9 cellular contexts compared by ENCODE assay signal in genomic region chr18:79588636-79589481, GRCh38.
DNase-seq lines count a peak whose midpoint lies in the region; ATAC-seq and TF ChIP-seq lines count a peak whose summit lies in the region.
"Had no signal": no experiment of that assay in that cellular context is flagged by ENCODE, and none has a peak within 500 bp of the region (broad histone marks: within the 10 kb centered on the region; RNA-seq: fewer than 3 reads in every experiment).

No MANE protein-coding gene starts in this region.

- ATAC-seq in Right ventricle myocardium superior (ENCODE audit: poor library complexity) (peak; percentile 92), GM18868 (IDR thresholded peaks at IDR 0.05; ENCODE audit: unreplicated experiment) (no peak), HG03045 (IDR thresholded peaks at IDR 0.05; ENCODE audit: unreplicated experiment) (no peak)
- no peak for ATAC-seq in effector memory CD8-positive, alpha-beta T cell (replicated peaks)

- H3K4me2 ChIP-seq in BLaER1 treated with 17β-estradiol and CSF1 and Interleukin-3, amounts not matched to agents 10 nM and 100 nM = peak overlapping the region; percentile 9 to 76 (median 58); a peak in 21 of 22 replicates
- H3K4me2 ChIP-seq in SK-N-SH (no peak overlapping the region), trophoblast cell (ENCODE audit: low read length) (no peak overlapping the region)

- TF ChIP-seq CTCF in SK-N-SH (IDR thresholded peaks at IDR 0.05) = no peak

- peak overlapping the region; percentile 29 for H4K8ac ChIP-seq in trophoblast cell (ENCODE audit: low read depth, low read length)

- intact Hi-C loops in Right ventricle myocardium superior (cut with DNase I) = no loop called here

- H3K4me1 ChIP-seq in BLaER1 treated with 17β-estradiol and CSF1 and Interleukin-3, amounts not matched to agents 10 nM and 100 nM = peaks cover 23 to 61% (median 53%) of the 10 kb centered on the region in 10 experiments; a peak in 18 of 20 replicates
- no peaks in the 10 kb centered on the region for H3K4me1 ChIP-seq in SK-N-SH (ENCODE audit: control insufficient read depth in 1 of 2, insufficient read depth in 2 of 2, low read depth in 1 of 2, low read length in 1 of 2)
- H3K4me1 ChIP-seq in trophoblast cell (ENCODE audit: control insufficient read depth in 1 of 2, insufficient read depth in 2 of 2, low read length in 2 of 2) = peaks cover 12 to 14% of the 10 kb centered on the region in 2 experiments

- H3K4me1 Mint-ChIP-seq in effector memory CD8-positive, alpha-beta T cell (ENCODE audit: low read depth in 2 of 2) = peaks cover 0 to 3% of the 10 kb centered on the region in 2 donors

- no peaks in the 10 kb centered on the region; a peak in 1 of 22 replicates for H4K20me1 ChIP-seq in BLaER1 treated with 17β-estradiol and CSF1 and Interleukin-3, amounts not matched to agents 10 nM and 100 nM
- H4K20me1 ChIP-seq in SK-N-SH (ENCODE audit: insufficient read depth) = no peaks in the 10 kb centered on the region

- DNase-seq in SK-N-SH (no peak), Right ventricle myocardium superior (peak; percentile 92), trophoblast cell (peak in 1 of 2 donors; percentile 20), kidney tubule cell (ENCODE audit: low spot score) (no peak)
- no peak for DNase-seq in effector memory CD8-positive, alpha-beta T cell
- DNase-seq: central memory CD4-positive, alpha-beta T cell had no signal

- POLR2A ChIA-PET in SK-N-SH (lab: Yijun Ruan, JAX) = no interaction called here

- no peak overlapping the region for H4K12ac ChIP-seq in trophoblast cell (ENCODE audit: low read depth, low read length)

- no peak overlapping the region for H3K27ac ChIP-seq in BLaER1 treated with 17β-estradiol and CSF1 and Interleukin-3, amounts not matched to agents 10 nM and 100 nM
- no peak overlapping the region for H3K27ac ChIP-seq in SK-N-SH (ENCODE audit: low read depth in 2 of 2, low read length in 1 of 2)
- peak overlapping the region; percentile 15 for H3K27ac ChIP-seq in trophoblast cell (ENCODE audit: low read depth, low read length)

- WGBS in SK-N-SH (ENCODE audit: low lambda C conversion rate) = 23% methylated on average over 27 of the region's 38 CpGs
- WGBS in trophoblast cell (ENCODE audit: extremely low coverage, insufficient coverage, insufficient read length) = no CpG with 5 or more reads among the region's 38 CpGs

- peak overlapping the region; percentile 7 for H2BK5ac ChIP-seq in trophoblast cell (ENCODE audit: low read depth, low read length, poor library complexity)

- no peak overlapping the region for H3K4me3 Mint-ChIP-seq in effector memory CD8-positive, alpha-beta T cell

- no peak overlapping the region for H2AK5ac ChIP-seq in trophoblast cell (ENCODE audit: low read length)

- CTCF ChIA-PET in SK-N-SH (lab: Yijun Ruan, JAX) = no interaction called here

- H2BK120ac ChIP-seq in trophoblast cell (ENCODE audit: insufficient read depth, low read length, poor library complexity) = no peak overlapping the region

- H3K27me3 ChIP-seq in BLaER1 treated with 17β-estradiol and CSF1 and Interleukin-3, amounts not matched to agents 10 nM and 100 nM = no peaks in the 10 kb centered on the region; a peak in 1 of 22 replicates
- H3K27me3 ChIP-seq in SK-N-SH (ENCODE audit: insufficient read depth) (peaks cover 61% of the 10 kb centered on the region), trophoblast cell (ENCODE audit: insufficient read depth, low read length) (no peaks in the 10 kb centered on the region)

- H3K9me2 ChIP-seq in SK-N-SH = no peaks in the 10 kb centered on the region

- H3K79me2 ChIP-seq in SK-N-SH (ENCODE audit: insufficient read depth) (no peaks in the 10 kb centered on the region), trophoblast cell (ENCODE audit: control insufficient read depth, insufficient read depth, low read length, poor library complexity) (no peaks in the 10 kb centered on the region)

- no peak overlapping the region for H2BK12ac ChIP-seq in trophoblast cell (ENCODE audit: low read length)

- no peaks in the 10 kb centered on the region for H3K9me3 Mint-ChIP-seq in effector memory CD8-positive, alpha-beta T cell

- no peaks in the 10 kb centered on the region for H3K36me3 ChIP-seq in BLaER1 treated with 17β-estradiol and CSF1 and Interleukin-3, amounts not matched to agents 10 nM and 100 nM
- no peaks in the 10 kb centered on the region for H3K36me3 ChIP-seq in SK-N-SH (replicated peaks in 1 of 2; ENCODE audit: control insufficient read depth in 1 of 2, insufficient read depth in 2 of 2, low read length in 1 of 2)
- no peaks in the 10 kb centered on the region for H3K36me3 ChIP-seq in trophoblast cell (ENCODE audit: control insufficient read depth in 1 of 2, insufficient read depth in 2 of 2, low read length in 2 of 2)

- no peak overlapping the region for H3K4ac ChIP-seq in trophoblast cell (ENCODE audit: low read depth, low read length)

- TF ChIP-seq EP300 in SK-N-SH (IDR thresholded peaks at IDR 0.05; ENCODE audit: borderline replicate concordance in 1 of 2, low read depth in 1 of 2, low read length in 1 of 2) = no peak

- H3K79me1 ChIP-seq in trophoblast cell (ENCODE audit: low read length) = peaks cover 4% of the 10 kb centered on the region

- no peaks in the 10 kb centered on the region for H3K36me3 Mint-ChIP-seq in effector memory CD8-positive, alpha-beta T cell (ENCODE audit: insufficient read depth)

- no peak overlapping the region for H3K23ac ChIP-seq in trophoblast cell (ENCODE audit: low read length)

- peak overlapping the region in 1 of 11 experiments; percentile 20; a peak in 1 of 22 replicates for H3K9ac ChIP-seq in BLaER1 treated with 17β-estradiol and CSF1 and Interleukin-3, amounts not matched to agents 10 nM and 100 nM
- no peak overlapping the region for H3K9ac ChIP-seq in SK-N-SH
- no peak overlapping the region for H3K9ac ChIP-seq in trophoblast cell (ENCODE audit: low read length)

- H4K91ac ChIP-seq in trophoblast cell (ENCODE audit: low read depth, low read length) = peak overlapping the region; percentile 43

- H3K14ac ChIP-seq in trophoblast cell (ENCODE audit: low read length) = peak overlapping the region; percentile 39

- H3F3A ChIP-seq in SK-N-SH (replicated peaks; ENCODE audit: insufficient read depth) = no peaks in the 10 kb centered on the region

- H2AFZ ChIP-seq in SK-N-SH (ENCODE audit: low read depth) (no peak overlapping the region), trophoblast cell (ENCODE audit: insufficient read depth, low read length, poor library complexity) (no peak overlapping the region)

- H3K18ac ChIP-seq in trophoblast cell (ENCODE audit: low read length) = no peak overlapping the region

- H3K4me3 ChIP-seq in BLaER1 treated with 17β-estradiol and CSF1 and Interleukin-3, amounts not matched to agents 10 nM and 100 nM = no peak overlapping the region
- no peak overlapping the region for H3K4me3 ChIP-seq in SK-N-SH (ENCODE audit: low read depth in 2 of 2, low read length in 1 of 2)
- no peak overlapping the region for H3K4me3 ChIP-seq in trophoblast cell (ENCODE audit: low read depth, low read length)

- peaks cover 6 to 27% of the 10 kb centered on the region in 2 donors for H3K27me3 Mint-ChIP-seq in effector memory CD8-positive, alpha-beta T cell

- TF ChIP-seq RAD21 in SK-N-SH (IDR thresholded peaks at IDR 0.05; ENCODE audit: low read length) = no peak

- peaks cover 0 to 13% (median 7%) of the 10 kb centered on the region in 11 experiments; a peak in 12 of 22 replicates for H3K9me3 ChIP-seq in BLaER1 treated with 17β-estradiol and CSF1 and Interleukin-3, amounts not matched to agents 10 nM and 100 nM (replicated peaks in 1 of 11)
- H3K9me3 ChIP-seq in SK-N-SH = no peaks in the 10 kb centered on the region
- H3K9me3 ChIP-seq in trophoblast cell (ENCODE audit: insufficient read depth, low read depth, low read length) = peaks cover 5% of the 10 kb centered on the region

- no peak overlapping the region for H3K27ac Mint-ChIP-seq in effector memory CD8-positive, alpha-beta T cell

TF ChIP-seq in SK-N-SH, 30 proteins besides CTCF, POLR2A, EP300 and RAD21:
- TF ChIP-seq MAX (IDR thresholded peaks at IDR 0.05; ENCODE audit: low read depth) = peak; percentile 40; the same call in 1 of the 2 replicates
- TF ChIP-seq, protein P1, sequence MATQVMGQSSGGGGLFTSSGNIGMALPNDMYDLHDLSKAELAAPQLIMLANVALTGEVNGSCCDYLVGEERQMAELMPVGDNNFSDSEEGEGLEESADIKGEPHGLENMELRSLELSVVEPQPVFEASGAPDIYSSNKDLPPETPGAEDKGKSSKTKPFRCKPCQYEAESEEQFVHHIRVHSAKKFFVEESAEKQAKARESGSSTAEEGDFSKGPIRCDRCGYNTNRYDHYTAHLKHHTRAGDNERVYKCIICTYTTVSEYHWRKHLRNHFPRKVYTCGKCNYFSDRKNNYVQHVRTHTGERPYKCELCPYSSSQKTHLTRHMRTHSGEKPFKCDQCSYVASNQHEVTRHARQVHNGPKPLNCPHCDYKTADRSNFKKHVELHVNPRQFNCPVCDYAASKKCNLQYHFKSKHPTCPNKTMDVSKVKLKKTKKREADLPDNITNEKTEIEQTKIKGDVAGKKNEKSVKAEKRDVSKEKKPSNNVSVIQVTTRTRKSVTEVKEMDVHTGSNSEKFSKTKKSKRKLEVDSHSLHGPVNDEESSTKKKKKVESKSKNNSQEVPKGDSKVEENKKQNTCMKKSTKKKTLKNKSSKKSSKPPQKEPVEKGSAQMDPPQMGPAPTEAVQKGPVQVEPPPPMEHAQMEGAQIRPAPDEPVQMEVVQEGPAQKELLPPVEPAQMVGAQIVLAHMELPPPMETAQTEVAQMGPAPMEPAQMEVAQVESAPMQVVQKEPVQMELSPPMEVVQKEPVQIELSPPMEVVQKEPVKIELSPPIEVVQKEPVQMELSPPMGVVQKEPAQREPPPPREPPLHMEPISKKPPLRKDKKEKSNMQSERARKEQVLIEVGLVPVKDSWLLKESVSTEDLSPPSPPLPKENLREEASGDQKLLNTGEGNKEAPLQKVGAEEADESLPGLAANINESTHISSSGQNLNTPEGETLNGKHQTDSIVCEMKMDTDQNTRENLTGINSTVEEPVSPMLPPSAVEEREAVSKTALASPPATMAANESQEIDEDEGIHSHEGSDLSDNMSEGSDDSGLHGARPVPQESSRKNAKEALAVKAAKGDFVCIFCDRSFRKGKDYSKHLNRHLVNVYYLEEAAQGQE (IDR thresholded peaks at IDR 0.05; ENCODE audit: low read depth, low read length) = no peak

Comparison
In these comparisons a context has a peak if more than half of its experiments do, and no peak if none do; other contexts are left out.
1. H3K4me2 ChIP-seq: peak in BLaER1 treated with 17β-estradiol and CSF1 and Interleukin-3, amounts not matched to agents 10 nM and 100 nM (11 of 11); none in SK-N-SH (single experiment) and trophoblast cell (single experiment).